In genomic region chr2:168622559-168622958, GRCh38 we compare ENCODE assay signal across 28 cellular contexts.
A peak's percentile ranks its signal among the peaks of the same experiment; 100 is the strongest.
DNase-seq lines count a peak whose midpoint lies in the region; ATAC-seq, FAIRE-seq and TF ChIP-seq lines count a peak whose summit lies in the region.
"Had no signal": no experiment of that assay in that cellular context is flagged by ENCODE, and none has a peak within 500 bp of the region (broad histone marks: within the 10 kb centered on the region; RNA-seq: fewer than 3 reads in every experiment).

No MANE protein-coding gene starts in this region.

- H3K4me1 ChIP-seq in A549, result peaks cover 15% of the 10 kb centered on the region
- H3K4me1 ChIP-seq: ascending aorta, upper lobe of right lung had no signal

- H3K9me3 ChIP-seq in A549, result no peaks in the 10 kb centered on the region
- H3K9me3 ChIP-seq: ascending aorta, SK-N-SH, stomach, upper lobe of right lung had no signal

- no peak for TF ChIP-seq EP300 in A549 (IDR thresholded peaks at IDR 0.05)

- peak in 1 of 2 experiments; percentile 62; a peak in 3 of 6 replicates for ATAC-seq in A549
- ATAC-seq in GM19324 (IDR thresholded peaks at IDR 0.05; ENCODE audit: low FRiP score, unreplicated experiment), result peak; percentile 71
- no peak for ATAC-seq in omental fat pad (ENCODE audit: low FRiP score)
- ATAC-seq in GM21381 (IDR thresholded peaks at IDR 0.05; ENCODE audit: unreplicated experiment), result no peak
- ATAC-seq: activated CD8-positive, alpha-beta T cell treated with anti-CD3 and anti-CD28 coated beads, Interleukin-2, amount 10 ng/mL, durations not matched to agents 7 days and 5 days; HCT116; heart left ventricle; naive thymus-derived CD4-positive, alpha-beta T cell; upper lobe of right lung had no signal

- CTCF ChIA-PET in A549 (lab: Yijun Ruan, JAX), result interaction anchor here (0.8 to 1.6 kb wide), 3 partner anchors 10 to 276 kb away, joined by 3 to 5 read pairs (median 3); no protein-coding TSS in a partner anchor

- 5% methylated on average over 1 of the region's 1 CpG for WGBS in A549 (ENCODE audit: missing lambda C conversion rate)

- TF ChIP-seq POLR2A in A549 (IDR thresholded peaks at IDR 0.05; ENCODE audit: low read length), result no peak

- POLR2A ChIA-PET in A549 (lab: Yijun Ruan, JAX), result no interaction called here

- TF ChIP-seq RAD21 in A549 (conservative IDR thresholded peaks at IDR 0.05 in 1 of 2, IDR thresholded peaks at IDR 0.05 in 1 of 2), result no peak

- H3K27ac ChIP-seq in A549, result no peak overlapping the region
- H3K27ac ChIP-seq: ascending aorta, BLaER1, heart left ventricle, upper lobe of right lung had no signal

- DNase-seq in A549 (ENCODE audit: low read depth in 1 of 2, low spot score in 1 of 2) (peak in 1 of 2 experiments; percentile 24), LoVo (ENCODE audit: low spot score) (peak; percentile 41), kidney glomerular epithelial cell (lab: John Stamatoyannopoulos, UW) (peak; percentile 60), NCI-H1105 (lab: John Stamatoyannopoulos, UW) (no peak), omental fat pad (ENCODE audit: low spot score) (no peak)
- no peak for DNase-seq in effector CD4-positive, alpha-beta T cell
- DNase-seq: activated CD4-positive, CD25-positive, alpha-beta regulatory T cell; activated CD8-positive, alpha-beta T cell treated with anti-CD3 and anti-CD28 coated beads, Interleukin-2, amount 10 ng/mL, durations not matched to agents 7 days and 5 days; activated naive CD4-positive, alpha-beta T cell treated with anti-CD3 and anti-CD28 coated beads, Interleukin-2, amount 10 ng/mL, durations not matched to agents 7 days and 5 days; activated T-cell treated with anti-CD3 and anti-CD28 coated beads, Interleukin-2, amount 50 U/mL, for 24 hours; DMS 273 treated with DMSO at 0.1 percent for 48 hours; endodermal cell; heart left ventricle; KG1; naive thymus-derived CD4-positive, alpha-beta T cell; NCI-H2029 treated with DMSO at 0.1 percent for 48 hours; NCI-H446; NK-92 treated with Interleukin-12 subunit alpha and Interleukin-12 subunit beta, amount 100 ng/mL, for 24 hours; RPMI8226; SK-N-SH; stomach; upper lobe of right lung had no signal

- FAIRE-seq in A549 (lab: Jason Lieb, UNC), result no peak
- FAIRE-seq: GM12891 had no signal

- H3K4me2 ChIP-seq in A549, result peak overlapping the region; percentile 39
- H3K4me2 ChIP-seq: BLaER1, SK-N-SH had no signal

- TF ChIP-seq CTCF in A549 (IDR thresholded peaks at IDR 0.05) (no peak), omental fat pad (IDR thresholded peaks at IDR 0.05) (no peak)

- H3K4me3 ChIP-seq in A549, result no peak overlapping the region
- H3K4me3 ChIP-seq: ascending aorta, BLaER1, heart left ventricle, stomach, upper lobe of right lung had no signal

TF ChIP-seq in A549, 52 proteins besides CTCF, POLR2A, EP300 and RAD21:
- TF ChIP-seq TFCP2L1 (CRISPR knock-in tag; IDR thresholded peaks at IDR 0.05), result no peak
TF ChIP-seq in A549: peak in this region for 0.

Comparison
In these comparisons a context has a peak if more than half of its experiments do, and no peak if none do; other contexts are left out.
1. DNase-seq: peak in LoVo (single experiment) and kidney glomerular epithelial cell (single experiment); none in effector CD4-positive, alpha-beta T cell (single experiment), NCI-H1105 (single experiment) and omental fat pad (single experiment).